Comparison of ENCODE assay signal across 23 cellular contexts in the genomic region with DNA sequence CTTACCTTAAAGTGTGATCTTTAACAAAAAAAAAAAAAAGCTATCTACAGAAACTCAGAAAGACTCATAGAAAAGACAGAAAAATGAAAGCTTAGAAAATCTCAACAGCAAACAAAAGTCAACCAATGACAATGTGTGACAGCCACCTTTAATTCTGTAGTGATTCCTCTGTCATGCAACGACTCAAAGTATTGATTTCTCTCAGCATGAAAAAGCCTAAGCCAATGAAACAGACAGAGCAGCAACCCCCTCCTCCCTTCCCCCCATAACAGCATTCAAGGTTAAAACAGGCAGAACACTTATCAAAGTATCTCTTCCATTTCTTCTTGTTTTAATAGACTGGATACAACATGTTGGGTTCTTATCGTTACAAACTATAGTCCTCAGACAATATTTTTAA.
DNase-seq lines count a peak whose midpoint lies in the region; ATAC-seq, FAIRE-seq and TF ChIP-seq lines count a peak whose summit lies in the region.
"Had no signal": no experiment of that assay in that cellular context is flagged by ENCODE, and none has a peak within 500 bp of the region (broad histone marks: within the 10 kb centered on the region; RNA-seq: fewer than 3 reads in every experiment).

No MANE protein-coding gene starts in this region.

- peak overlapping the region; percentile 20 to 47 (median 20); a peak in 2 of 7 replicates for H3K27ac Mint-ChIP-seq in H9
- H3K27ac Mint-ChIP-seq: activated CD4-positive, alpha-beta T cell treated with anti-CD3 and anti-CD28 coated beads, Interleukin-2, amount 10 ng/mL, durations not matched to agents 7 days and 5 days; activated naive CD8-positive, alpha-beta T cell treated with anti-CD3 and anti-CD28 coated beads, Interleukin-2, amount 10 ng/mL, durations not matched to agents 7 days and 5 days; T-helper 2 cell treated with Interferon-gamma antibody and Interleukin-4, amounts not matched to agents 5 μg/mL and 100 μg/mL, for 36 hours had no signal

- TF ChIP-seq EP300 in HepG2 (IDR thresholded peaks at IDR 0.05; ENCODE audit: low read depth in 2 of 2, low read length in 2 of 2): no peak
- no peak for TF ChIP-seq EP300 in HepG2 (CRISPR knock-in tag; IDR thresholded peaks at IDR 0.05; ENCODE audit: borderline replicate concordance)

- H2BK20ac ChIP-seq in H9 (ENCODE audit: low read depth, low read length, poor library complexity, severe bottlenecking): no peak overlapping the region

- H4K5ac ChIP-seq in H9 (ENCODE audit: insufficient read length, low read depth, low read length): no peak overlapping the region

- H2BK5ac ChIP-seq in H9 (ENCODE audit: insufficient read length, low read length): no peak overlapping the region

- H3K9ac ChIP-seq in H9 (ENCODE audit: extremely low read depth, insufficient read length, low read length) (no peak overlapping the region), HepG2 (ENCODE audit: insufficient read depth, low read depth, low read length) (no peak overlapping the region)
- H3K9ac ChIP-seq: KMS-11, SK-N-SH had no signal

- no peak for FAIRE-seq in HepG2 (lab: Jason Lieb, UNC)
- FAIRE-seq: astrocyte, endothelial cell of umbilical vein had no signal

- H2BK15ac ChIP-seq in H9 (ENCODE audit: low read depth, low read length): no peak overlapping the region

- no peak for DNase-seq in BE2C
- DNase-seq in H9: no peak
- DNase-seq in NCI-H345 (lab: John Stamatoyannopoulos, UW): peak; percentile 33
- no peak for DNase-seq in HepG2 (ENCODE audit: low spot score)
- DNase-seq in NCI-H1436 (lab: John Stamatoyannopoulos, UW): no peak
- DNase-seq: activated CD4-positive, alpha-beta T cell treated with anti-CD3 and anti-CD28 coated beads, Interleukin-2, amount 10 ng/mL, durations not matched to agents 7 days and 5 days; activated naive CD8-positive, alpha-beta T cell treated with anti-CD3 and anti-CD28 coated beads, Interleukin-2, amount 10 ng/mL, durations not matched to agents 7 days and 5 days; GDM1; kidney glomerular epithelial cell; mammary epithelial cell; NCI-H1694; NCI-H774; SK-N-SH; upper lobe of right lung had no signal

- POLR2A ChIA-PET in HepG2 (lab: Yijun Ruan, JAX): no interaction called here

- no peaks in the 10 kb centered on the region for H3K79me1 ChIP-seq in H9 (ENCODE audit: insufficient read depth, low read depth, low read length, poor library complexity, severe bottlenecking)

- TF ChIP-seq POLR2A in HepG2 (IDR thresholded peaks at IDR 0.05; ENCODE audit: insufficient read depth in 1 of 2, low read depth in 2 of 2, low read length in 2 of 2): no peak

- no peak overlapping the region for H2BK120ac ChIP-seq in H9 (ENCODE audit: low read depth, low read length, poor library complexity, severe bottlenecking)

- no peak overlapping the region for H4K91ac ChIP-seq in H9 (ENCODE audit: insufficient read length, low read depth, low read length)

- no peak overlapping the region for H3T11ph ChIP-seq in H9 (ENCODE audit: low read length)

- H3K9me3 ChIP-seq in BE2C (no peaks in the 10 kb centered on the region), H9 (ENCODE audit: control insufficient read depth, low read depth, low read length) (no peaks in the 10 kb centered on the region), HepG2 (ENCODE audit: low read length) (no peaks in the 10 kb centered on the region)
- H3K9me3 ChIP-seq: SK-N-SH, upper lobe of right lung had no signal

- ATAC-seq in HepG2 (no peak; the same call in 2 of the 3 replicates), GM18511 (IDR thresholded peaks at IDR 0.05; ENCODE audit: unreplicated experiment) (no peak), GM21447 (IDR thresholded peaks at IDR 0.05; ENCODE audit: unreplicated experiment) (no peak), HG03342 (IDR thresholded peaks at IDR 0.05; ENCODE audit: unreplicated experiment) (no peak)
- ATAC-seq: upper lobe of right lung had no signal

- H3K4me3 Mint-ChIP-seq in H9: no peak overlapping the region
- H3K4me3 Mint-ChIP-seq: activated CD4-positive, alpha-beta T cell treated with anti-CD3 and anti-CD28 coated beads, Interleukin-2, amount 10 ng/mL, durations not matched to agents 7 days and 5 days; activated naive CD8-positive, alpha-beta T cell treated with anti-CD3 and anti-CD28 coated beads, Interleukin-2, amount 10 ng/mL, durations not matched to agents 7 days and 5 days; central memory CD8-positive, alpha-beta T cell; T-helper 2 cell treated with Interferon-gamma antibody and Interleukin-4, amounts not matched to agents 5 μg/mL and 100 μg/mL, for 36 hours had no signal

- in situ Hi-C loops in HepG2 (cut with HindIII; ENCODE audit: extremely low pct_ligation_motif_present, low pct_unique_long_range_greater_than_20kb): no loop called here

- intact Hi-C loops in HepG2 (cut with micrococcal nuclease; ENCODE audit: unreplicated experiment): no loop called here

- H3K4me3 ChIP-seq in BE2C (ENCODE audit: low read depth, low read length) (0 out of 2 replicates have a peak overlapping the region, but pooled peaks have one; percentile 3), HepG2 (replicated peaks in 1 of 3; ENCODE audit: insufficient read depth in 1 of 3, low read depth in 2 of 3, low read length in 3 of 3) (no peak overlapping the region)
- H3K4me3 ChIP-seq: upper lobe of right lung had no signal

- H2BK12ac ChIP-seq in H9 (ENCODE audit: insufficient read length, low read depth, low read length): no peak overlapping the region

- H3K27ac ChIP-seq in H9 (ENCODE audit: insufficient read length, low read depth, low read length): no peak overlapping the region
- no peak overlapping the region for H3K27ac ChIP-seq in HepG2 (ENCODE audit: extremely low read length, insufficient read depth, low read length)
- H3K27ac ChIP-seq: KMS-11, RWPE1, upper lobe of right lung had no signal

- no peak overlapping the region for H3K4ac ChIP-seq in H9 (ENCODE audit: low read depth, low read length)

- no peak for TF ChIP-seq RAD21 in HepG2 (CRISPR knock-in tag; IDR thresholded peaks at IDR 0.05)

- H4K20me1 ChIP-seq in H9 (ENCODE audit: control insufficient read depth, insufficient read depth, insufficient read length): no peaks in the 10 kb centered on the region
- H4K20me1 ChIP-seq in HepG2 (ENCODE audit: insufficient read depth, low read length): no peaks in the 10 kb centered on the region

- no peaks in the 10 kb centered on the region; the same call in 1 of the 2 replicates for H3K36me3 ChIP-seq in BE2C
- H3K36me3 ChIP-seq in HepG2 (replicated peaks in 1 of 2; ENCODE audit: control insufficient read depth in 1 of 2, insufficient read depth in 2 of 2, low read length in 2 of 2): no peaks in the 10 kb centered on the region; a peak in 1 of 5 replicates
- H3K36me3 ChIP-seq: upper lobe of right lung had no signal

- H3K18ac ChIP-seq in H9 (ENCODE audit: insufficient read length, low read depth, low read length): no peak overlapping the region

- H2AK5ac ChIP-seq in H9 (ENCODE audit: insufficient read length, low read length): no peak overlapping the region

- peaks cover 12 to 15% of the 10 kb centered on the region in 2 experiments for H3K4me1 Mint-ChIP-seq in H9
- H3K4me1 Mint-ChIP-seq: activated naive CD8-positive, alpha-beta T cell treated with anti-CD3 and anti-CD28 coated beads, Interleukin-2, amount 10 ng/mL, durations not matched to agents 7 days and 5 days had no signal

- H3K27me3 ChIP-seq in BE2C (no peaks in the 10 kb centered on the region), H9 (ENCODE audit: insufficient read depth, low read length) (no peaks in the 10 kb centered on the region), HepG2 (ENCODE audit: control insufficient read depth in 1 of 2, insufficient read depth in 2 of 2, low read length in 2 of 2) (no peaks in the 10 kb centered on the region)
- H3K27me3 ChIP-seq: upper lobe of right lung had no signal

- no peak overlapping the region for H3K56ac ChIP-seq in H9 (ENCODE audit: insufficient read length, low read depth, low read length)

- H3K9me3 Mint-ChIP-seq in H9: no peaks in the 10 kb centered on the region
- H3K9me3 Mint-ChIP-seq: activated naive CD8-positive, alpha-beta T cell treated with anti-CD3 and anti-CD28 coated beads, Interleukin-2, amount 10 ng/mL, durations not matched to agents 7 days and 5 days; central memory CD8-positive, alpha-beta T cell; T-helper 2 cell treated with Interferon-gamma antibody and Interleukin-4, amounts not matched to agents 5 μg/mL and 100 μg/mL, for 36 hours had no signal

- H3K23me2 ChIP-seq in H9 (ENCODE audit: insufficient read length, low read depth, low read length, poor library complexity, severe bottlenecking): no peaks in the 10 kb centered on the region

- H3K4me2 ChIP-seq in H9 (ENCODE audit: insufficient read depth, insufficient read length, low read length) (no peak overlapping the region), HepG2 (ENCODE audit: low read depth, low read length) (no peak overlapping the region)
- H3K4me2 ChIP-seq: KMS-11, SK-N-SH had no signal

- CTCF ChIA-PET in HepG2 (lab: Yijun Ruan, JAX; ENCODE audit: low intra/inter-chr PET ratio, low total read pairs): no interaction called here

- H3K23ac ChIP-seq in H9 (ENCODE audit: insufficient read length, low read depth, low read length): no peak overlapping the region

- no peak for TF ChIP-seq CTCF in BE2C (IDR thresholded peaks at IDR 0.05; ENCODE audit: low read depth, low read length)
- no peak for TF ChIP-seq CTCF in H9 (conservative IDR thresholded peaks at IDR 0.05)
- no peak for TF ChIP-seq CTCF in HepG2 (CRISPR knock-in tag; IDR thresholded peaks at IDR 0.05)

- no TSS peak for BruUV-seq in HepG2 (replicated peaks; lab: Mats Ljungman, UMichigan)

- peaks cover 0 to 5% (median 0%) of the 10 kb centered on the region in 3 experiments; a peak in 2 of 7 replicates for H3K36me3 Mint-ChIP-seq in H9 (ENCODE audit: insufficient read depth in 1 of 3, low read depth in 3 of 3)

- WGBS in H9 (ENCODE audit: extremely low coverage, insufficient read length, low lambda C conversion rate): no CpG with 5 or more reads among the region's 2 CpGs
- WGBS in HepG2 (ENCODE audit: low lambda C conversion rate): 54% methylated on average over 2 of the region's 2 CpGs

- no peak overlapping the region for H3K14ac ChIP-seq in H9 (ENCODE audit: insufficient read depth, low read length)

- H2AFZ ChIP-seq in H9 (ENCODE audit: low read length) (no peak overlapping the region), HepG2 (ENCODE audit: low read length) (no peak overlapping the region)

- no peaks in the 10 kb centered on the region for H3K27me3 Mint-ChIP-seq in H9 (ENCODE audit: low read depth)
- H3K27me3 Mint-ChIP-seq: activated CD4-positive, alpha-beta T cell treated with anti-CD3 and anti-CD28 coated beads, Interleukin-2, amount 10 ng/mL, durations not matched to agents 7 days and 5 days; activated naive CD8-positive, alpha-beta T cell treated with anti-CD3 and anti-CD28 coated beads, Interleukin-2, amount 10 ng/mL, durations not matched to agents 7 days and 5 days; central memory CD8-positive, alpha-beta T cell had no signal

- H3K79me2 ChIP-seq in H9 (ENCODE audit: insufficient read depth, low read length): no peaks in the 10 kb centered on the region; the same call in 1 of the 2 replicates
- H3K79me2 ChIP-seq in HepG2 (ENCODE audit: insufficient read depth, low read length): no peaks in the 10 kb centered on the region

- H3K4me1 ChIP-seq in BE2C (peaks cover 14% of the 10 kb centered on the region), H9 (ENCODE audit: insufficient read depth, low read length) (peaks cover 2% of the 10 kb centered on the region; the same call in 1 of the 2 replicates), HepG2 (ENCODE audit: insufficient read depth, low read length) (no peaks in the 10 kb centered on the region)
- H3K4me1 ChIP-seq: upper lobe of right lung had no signal

- H4K8ac ChIP-seq in H9 (replicated peaks; ENCODE audit: insufficient read length, low read depth, low read length): no peak overlapping the region
